Comparison of ENCODE assay signal across 8 cellular contexts in genomic region chr3:186277268-186277909, GRCh38.
DNase-seq lines count a peak whose midpoint lies in the region; ATAC-seq and TF ChIP-seq lines count a peak whose summit lies in the region.

No MANE protein-coding gene starts in this region.

- H3K4me3 ChIP-seq in dorsolateral prefrontal cortex = no peak overlapping the region

- intact Hi-C loops in dorsolateral prefrontal cortex (cut with DNase I) = loop anchor here (2.0 to 10.0 kb wide), 2 partner anchors 293 to 295 kb away; no protein-coding TSS in a partner anchor

- DNase-seq in COR-L47 (lab: John Stamatoyannopoulos, UW) (peak; percentile 28), NCI-H1105 treated with DMSO at 0.1 percent for 48 hours (lab: John Stamatoyannopoulos, UW) (peak; percentile 78), dorsolateral prefrontal cortex (peak in 3 of 10 donors; percentile 31 to 58 (median 54)), myocyte (ENCODE audit: low read depth) (peak; percentile 59), NCI-H446 treated with DMSO at 0.1 percent for 48 hours (lab: John Stamatoyannopoulos, UW) (no peak)

- TF ChIP-seq CTCF in dorsolateral prefrontal cortex (IDR thresholded peaks at IDR 0.05 in 54 of 56, conservative IDR thresholded peaks at IDR 0.05 in 2 of 56; ENCODE audit: low read depth in 1 of 56, partially characterized antibody in 56 of 56) = peak; percentile 15 to 77 (median 61)

- H3K27ac ChIP-seq in dorsolateral prefrontal cortex = peak overlapping the region in 1 of 59 donors; percentile 14

- ATAC-seq in GM21576 (IDR thresholded peaks at IDR 0.05; ENCODE audit: unreplicated experiment) (no peak), GM21447 (IDR thresholded peaks at IDR 0.05; ENCODE audit: unreplicated experiment) (no peak), HG02642 (IDR thresholded peaks at IDR 0.05; ENCODE audit: poor library complexity, unreplicated experiment) (no peak)

- no peaks in the 10 kb centered on the region for H3K27me3 ChIP-seq in dorsolateral prefrontal cortex
